ENCODE assay signal across 8 cellular contexts in genomic region chr1:16913866-16914662, GRCh38. TPM values are rescaled to one million over a fixed set of nuclear protein-coding genes. Genes with fewer than 3 reads are reported as not detected.
DNase-seq lines count a peak whose midpoint lies in the region; ATAC-seq lines count a peak whose summit lies in the region.

No MANE protein-coding gene starts in this region.

- peak overlapping the region; percentile 98 for H3K27ac ChIP-seq in cingulate gyrus (ENCODE audit: low read depth, low read length)

- peak; percentile 100 for DNase-seq in AG20443 (ENCODE audit: low spot score)
- peak; percentile 90 for DNase-seq in GM19238 (ENCODE audit: insufficient read length, low spot score)
- DNase-seq in NCI-H524 (lab: John Stamatoyannopoulos, UW), result peak; percentile 69 to 90
- peak; percentile 93 to 96 for DNase-seq in activated CD4-positive, alpha-beta T cell treated with anti-CD3 and anti-CD28 coated beads for 4 hours
- peak; percentile 94 to 98 for DNase-seq in left colon
- DNase-seq in stimulated activated CD4-positive, alpha-beta T cell treated with anti-CD3 and anti-CD28 coated beads, Interleukin-1b, Interleukin-23, amount 100 ng/mL, for 4 hours (ENCODE audit: low read depth in 2 of 2), result peak; percentile 94 to 99

- intact Hi-C loops in left colon (cut with DNase I, micrococcal nuclease), result no loop called here

- peak; percentile 82 for ATAC-seq in HG03442 (IDR thresholded peaks at IDR 0.05; ENCODE audit: unreplicated experiment)
- peak; percentile 95 for ATAC-seq in left colon

RNA-seq across cellular contexts. Expression of gene CROCC, which starts 7.7 kb away (rescaled TPM):
- 10 to 100 TPM; 11.3 to 11.4 TPM for total RNA-seq in left colon

RNA-seq across cellular contexts. Expression of gene RNU1-2, which starts 18.3 kb away (rescaled TPM):
- total RNA-seq in left colon, result 1,000 to 10,000 TPM; 3,977 to 5,589 TPM

Comparison
In these comparisons a context has a peak if more than half of its experiments do, and no peak if none do; other contexts are left out.
1. Peak in every context shown above with its lines: DNase-seq, ATAC-seq and H3K27ac ChIP-seq.